Comparison of ENCODE assay signal across 23 cellular contexts in genomic region chr12:132319991-132320570, GRCh38. TPM values are rescaled to one million over a fixed set of nuclear protein-coding genes. Genes with fewer than 3 reads are reported as not detected.
DNase-seq lines count a peak whose midpoint lies in the region; ATAC-seq, FAIRE-seq and TF ChIP-seq lines count a peak whose summit lies in the region.
"Had no signal": no experiment of that assay in that cellular context is flagged by ENCODE, and none has a peak within 500 bp of the region (broad histone marks: within the 10 kb centered on the region; RNA-seq: fewer than 3 reads in every experiment).

No MANE protein-coding gene starts in this region.

- no peaks in the 10 kb centered on the region for H3K79me2 ChIP-seq in H1 (ENCODE audit: control insufficient read depth in 1 of 2, insufficient read depth in 2 of 2, low read length in 2 of 2)

- POLR2A ChIA-PET in H1 (lab: Charles Lee; ENCODE audit: partially characterized antibody): interaction anchor here (0.6 kb wide), 1 partner anchor 227 kb away, joined by 3 read pairs; no protein-coding TSS in a partner anchor

- no peak overlapping the region for H2AFZ ChIP-seq in H1 (ENCODE audit: low read length)

- H3K27ac ChIP-seq in BLaER1 (no peak overlapping the region), H1 (ENCODE audit: low read depth, low read length) (no peak overlapping the region)
- H3K27ac ChIP-seq: A549, HL-60 had no signal

- H3K14ac ChIP-seq in H1 (ENCODE audit: insufficient read length): no peak overlapping the region

- H3K4me2 ChIP-seq in BLaER1 (0 out of 2 replicates have a peak overlapping the region, but pooled peaks have one; percentile 12), H1 (ENCODE audit: insufficient read depth in 1 of 2, low read depth in 2 of 2, low read length in 2 of 2) (no peak overlapping the region)
- H3K4me2 ChIP-seq: A549 had no signal

- CTCF ChIA-PET in H1 (lab: Charles Lee; ENCODE audit: partially characterized antibody): interaction anchor here (0.7 to 1.3 kb wide), 3 partner anchors 68 to 142 kb away, joined by 3 to 4 read pairs (median 3); no protein-coding TSS in a partner anchor

- H2BK120ac ChIP-seq in H1 (replicated peaks; ENCODE audit: low read depth, low read length): no peak overlapping the region

- H3K4me3 ChIP-seq in BLaER1 (no peak overlapping the region), H1 (ENCODE audit: extremely low read depth in 1 of 4, insufficient read depth in 2 of 4, low read depth in 3 of 4, low read length in 4 of 4) (no peak overlapping the region)
- H3K4me3 ChIP-seq: A549, HAP-1 had no signal

- no peak overlapping the region for H4K5ac ChIP-seq in H1 (ENCODE audit: insufficient read length, low read depth, low read length)

- H3K4ac ChIP-seq in H1 (replicated peaks; ENCODE audit: insufficient read length, low read depth, low read length): no peak overlapping the region

- H2AK5ac ChIP-seq in H1 (ENCODE audit: low read depth, low read length): no peak overlapping the region

- H4K91ac ChIP-seq in H1 (replicated peaks; ENCODE audit: insufficient read length, low read length): no peak overlapping the region

- H3K4me1 ChIP-seq in BLaER1 (peaks cover 62% of the 10 kb centered on the region), H1 (replicated peaks in 1 of 4; ENCODE audit: control insufficient read depth in 3 of 4, insufficient read depth in 4 of 4, low read length in 3 of 4) (no peaks in the 10 kb centered on the region; a peak in 1 of 7 replicates)
- H3K4me1 ChIP-seq: A549, BE2C, HAP-1 had no signal

- no peak for TF ChIP-seq CTCF in H1 (IDR thresholded peaks at IDR 0.05; ENCODE audit: control extremely low read depth in 1 of 3, insufficient read depth in 1 of 3, low read depth in 1 of 3, low read length in 3 of 3)

- no peak for FAIRE-seq in H1 (lab: Jason Lieb, UNC)
- FAIRE-seq: A549, D721Med, GM12892, GM19239 had no signal

- H3K27ac Mint-ChIP-seq in activated naive CD4-positive, alpha-beta T cell treated with anti-CD3 and anti-CD28 coated beads, Interleukin-2, amount 50 U/mL, for 72 hours: no peak overlapping the region
- H3K27ac Mint-ChIP-seq: CD14-positive monocyte; CD8-positive, alpha-beta T cell had no signal

- no peak overlapping the region for H2BK5ac ChIP-seq in H1 (ENCODE audit: low read depth, low read length)

- H3K36me3 ChIP-seq in BLaER1: no peaks in the 10 kb centered on the region
- no peaks in the 10 kb centered on the region for H3K36me3 ChIP-seq in H1 (ENCODE audit: control insufficient read depth in 2 of 4, insufficient read depth in 4 of 4, low read length in 3 of 4)
- H3K36me3 ChIP-seq: BE2C, HAP-1 had no signal

- no peak overlapping the region for H3K56ac ChIP-seq in H1 (replicated peaks; ENCODE audit: insufficient read length, low read depth, low read length)

- peak overlapping the region; percentile 28; the same call in 1 of the 2 replicates for H4K8ac ChIP-seq in H1 (ENCODE audit: extremely low read depth, insufficient read depth, low read length)

- H2BK20ac ChIP-seq in H1 (ENCODE audit: low read length): no peak overlapping the region

- H3K79me1 ChIP-seq in H1 (ENCODE audit: low read depth, low read length): no peaks in the 10 kb centered on the region

- DNase-seq in G401 (ENCODE audit: low spot score) (peak; percentile 84), H1 (ENCODE audit: low read depth in 1 of 2, low spot score in 2 of 2) (no peak), occipital lobe (lab: John Stamatoyannopoulos, UW) (peak; percentile 14), RKO (ENCODE audit: low spot score) (no peak), NCI-H524 treated with DMSO at 0.1 percent for 48 hours (lab: John Stamatoyannopoulos, UW) (no peak)
- no peak for DNase-seq in activated naive CD4-positive, alpha-beta T cell treated with anti-CD3 and anti-CD28 coated beads, Interleukin-2, amount 50 U/mL, for 72 hours (ENCODE audit: low spot score in 2 of 2)
- DNase-seq: BE2C; CD8-positive, alpha-beta T cell; COR-L47; DMS153; DMS79 treated with DMSO at 0.1 percent for 48 hours; EL; GDM1; GOT3 had no signal

- 0 out of 2 replicates have a peak, but pooled peaks cover 6% of the 10 kb centered on the region for H3K27me3 ChIP-seq in BLaER1
- H3K27me3 ChIP-seq in H1 (replicated peaks in 1 of 4; ENCODE audit: control insufficient read depth in 3 of 4, extremely low read depth in 1 of 4, insufficient read depth in 3 of 4, low read length in 3 of 4): peaks cover 2 to 14% (median 8%) of the 10 kb centered on the region in 4 experiments; a peak in 5 of 7 replicates

- no peaks in the 10 kb centered on the region for H3K9me3 Mint-ChIP-seq in activated naive CD4-positive, alpha-beta T cell treated with anti-CD3 and anti-CD28 coated beads, Interleukin-2, amount 50 U/mL, for 72 hours
- H3K9me3 Mint-ChIP-seq: CD8-positive, alpha-beta T cell had no signal

- H2BK12ac ChIP-seq in H1 (ENCODE audit: low read depth, low read length): no peak overlapping the region

- TF ChIP-seq EP300 in H1 (IDR thresholded peaks at IDR 0.05; ENCODE audit: borderline replicate concordance in 1 of 2, low read depth in 2 of 2, low read length in 2 of 2): no peak

- WGBS in H1 (ENCODE audit: extremely low coverage in 1 of 2, insufficient coverage in 1 of 2, insufficient read length in 1 of 2, insufficient replicate concordance in 2 of 2, low coverage in 1 of 2, low lambda C conversion rate in 2 of 2, missing lambda C conversion rate in 1 of 2), 2 experiments: 94% methylated on average over 29 of the region's 29 CpGs; no CpG with 5 or more reads in 1 of the 2 experiments

- no peak for ATAC-seq in activated naive CD4-positive, alpha-beta T cell treated with anti-CD3 and anti-CD28 coated beads, Interleukin-2, amount 50 U/mL, for 72 hours
- ATAC-seq: CD8-positive, alpha-beta T cell had no signal

- no peak overlapping the region for H3K9ac ChIP-seq in BLaER1
- no peak overlapping the region for H3K9ac ChIP-seq in H1 (replicated peaks in 1 of 4; ENCODE audit: extremely low read depth in 1 of 4, low read depth in 3 of 4, low read length in 3 of 4)

- H3K9me3 ChIP-seq in BLaER1: no peaks in the 10 kb centered on the region
- no peaks in the 10 kb centered on the region for H3K9me3 ChIP-seq in H1 (ENCODE audit: insufficient read depth in 2 of 2, low read depth in 1 of 2, low read length in 1 of 2)
- H3K9me3 ChIP-seq: A549, BE2C, HAP-1 had no signal

- TF ChIP-seq RAD21 in H1 (IDR thresholded peaks at IDR 0.05 in 1 of 2, conservative IDR thresholded peaks at IDR 0.05 in 1 of 2; ENCODE audit: low read depth in 2 of 2, low read length in 2 of 2): no peak

- no peaks in the 10 kb centered on the region for H4K20me1 ChIP-seq in BLaER1
- H4K20me1 ChIP-seq in H1 (replicated peaks in 1 of 2; ENCODE audit: control insufficient read depth in 1 of 2, insufficient read depth in 2 of 2, low read length in 2 of 2): peaks cover 0 to 2% of the 10 kb centered on the region in 2 experiments

- TF ChIP-seq POLR2A in H1 (IDR thresholded peaks at IDR 0.05; ENCODE audit: control extremely low read depth in 1 of 2, low read depth in 2 of 2, low read length in 2 of 2): no peak

- H3K23ac ChIP-seq in H1 (ENCODE audit: insufficient read length): no peak overlapping the region

- in situ Hi-C loops in G401 (cut with HindIII; ENCODE audit: low sequenced_read_pairs): no loop called here

- no peaks in the 10 kb centered on the region for H3K23me2 ChIP-seq in H1 (ENCODE audit: low read depth, low read length)

- H3K36me3 Mint-ChIP-seq in activated naive CD4-positive, alpha-beta T cell treated with anti-CD3 and anti-CD28 coated beads, Interleukin-2, amount 50 U/mL, for 72 hours: no peaks in the 10 kb centered on the region
- H3K36me3 Mint-ChIP-seq: CD14-positive monocyte; CD8-positive, alpha-beta T cell had no signal

- H2BK15ac ChIP-seq in H1 (ENCODE audit: low read length): no peak overlapping the region

- no peak overlapping the region for H3K18ac ChIP-seq in H1 (ENCODE audit: extremely low read depth, low read length)

TF ChIP-seq in H1, 55 proteins besides CTCF, POLR2A, EP300 and RAD21:
- TF ChIP-seq TAF7 (optimal IDR thresholded peaks at IDR 0.05; ENCODE audit: borderline replicate concordance, low read depth, low read length) (no peak), ASH2L (IDR thresholded peaks at IDR 0.05; ENCODE audit: low read length) (no peak), SIRT6 (IDR thresholded peaks at IDR 0.05; ENCODE audit: low read length) (no peak), TCF12 (IDR thresholded peaks at IDR 0.05; ENCODE audit: low read depth, low read length) (no peak)
- TF ChIP-seq, protein P1, sequence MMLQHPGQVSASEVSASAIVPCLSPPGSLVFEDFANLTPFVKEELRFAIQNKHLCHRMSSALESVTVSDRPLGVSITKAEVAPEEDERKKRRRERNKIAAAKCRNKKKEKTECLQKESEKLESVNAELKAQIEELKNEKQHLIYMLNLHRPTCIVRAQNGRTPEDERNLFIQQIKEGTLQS (IDR thresholded peaks at IDR 0.05; ENCODE audit: insufficient read depth, low read depth, low read length): no peak

RNA-seq across cellular contexts. Expression of gene GALNT9, which starts 9.3 kb away (rescaled TPM):
- total RNA-seq in G401 (2014; rRNA removed; shearing (Covaris generic)): 0.10 TPM in 1 of 2 replicates, not detected in the other
- 2.0 and 3.3 TPM in 2 replicates for total RNA-seq in H1 (2021; fragmentation: NEBNext Ultra II Directional; extraction: Animal tissue kit (Norgen Biotek cat#: 25700))
- polyA plus RNA-seq in H1 (2011; rRNA removed): 3.6 and 5.3 TPM in 2 replicates
- polyA plus RNA-seq in H1 (2011; cell fraction: cytosol; rRNA removed): 6.1 TPM
- 9.4 TPM for polyA plus RNA-seq in H1 (2011; cell fraction: nucleus; rRNA removed)
- polyA plus RNA-seq in H1 (2012, experiment 1 of 2): 2.3 to 3.6 TPM (median 3.1 TPM) in 4 replicates
- 2.3 TPM for polyA plus RNA-seq in H1 (2012, experiment 2 of 2)
- polyA plus RNA-seq in H1 (2013, experiment 1 of 2): 0.73 TPM
- polyA plus RNA-seq in H1 (2013, experiment 2 of 2): 0.92 TPM
- polyA minus RNA-seq in H1 (2011; rRNA and poly(A)+ RNA removed): 2.3 and 4.0 TPM in 2 replicates
- polyA minus RNA-seq in H1 (2011; cell fraction: cytosol; rRNA and poly(A)+ RNA removed): 4.0 TPM
- polyA minus RNA-seq in H1 (2011; cell fraction: nucleus; rRNA and poly(A)+ RNA removed): 4.2 TPM
- total RNA-seq in occipital lobe: 1.4 TPM
- under 1 TPM in 1 of 2 donors, not detected in 1; 0.41 TPM for total RNA-seq in activated naive CD4-positive, alpha-beta T cell treated with anti-CD3 and anti-CD28 coated beads, Interleukin-2, amount 50 U/mL, for 72 hours
- total RNA-seq: CD8-positive, alpha-beta T cell had no signal
- polyA plus RNA-seq: AG04450, CD14-positive monocyte had no signal

Comparison
In these comparisons a context has a peak if more than half of its experiments do, and no peak if none do; other contexts are left out.
1. DNase-seq: peak in G401 (single experiment) and occipital lobe (single experiment); none in H1 (0 of 2), RKO (single experiment), NCI-H524 treated with DMSO at 0.1 percent for 48 hours (single experiment) and activated naive CD4-positive, alpha-beta T cell treated with anti-CD3 and anti-CD28 coated beads, Interleukin-2, amount 50 U/mL, for 72 hours (0 of 2).